7 cellular contexts compared by ENCODE assay signal in genomic region chr18:62028715-62029114, GRCh38.
"Had no signal": no experiment of that assay in that cellular context is flagged by ENCODE, and none has a peak within 500 bp of the region (broad histone marks: within the 10 kb centered on the region; RNA-seq: fewer than 3 reads in every experiment).

No MANE protein-coding gene starts in this region.

- DNase-seq: GOT3, H9, HCEC 1CT had no signal

- H3K4me1 Mint-ChIP-seq: IgD-negative memory B cell had no signal

- ATAC-seq: HepG2 had no signal

- FAIRE-seq: H54, HepG2 had no signal

- H3K27ac ChIP-seq: HL-60 had no signal

- H3K36me3 Mint-ChIP-seq: IgD-negative memory B cell had no signal

- H3K4me3 Mint-ChIP-seq: H9, IgD-negative memory B cell had no signal
